In the genomic region with DNA sequence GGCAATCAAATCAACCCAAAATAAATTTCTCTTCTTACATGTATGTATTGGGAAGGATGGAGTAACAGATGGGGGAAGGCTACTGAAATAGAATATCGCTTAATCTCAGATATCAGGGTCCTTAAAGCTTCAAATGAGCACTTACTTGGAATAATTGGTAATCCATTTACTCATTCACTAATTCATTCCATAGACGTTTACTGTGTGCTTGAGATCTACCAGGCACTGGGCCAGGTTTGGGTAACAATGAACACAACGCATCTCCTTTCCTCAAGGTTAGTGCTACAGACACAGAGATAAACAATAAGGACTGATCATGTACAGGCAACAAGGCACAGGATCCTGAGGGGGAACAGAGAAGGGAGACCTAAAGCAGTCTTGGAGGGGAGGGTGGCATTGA, we compare ENCODE assay signal across 27 cellular contexts.
"Had no signal": no experiment of that assay in that cellular context is flagged by ENCODE, and none has a peak within 500 bp of the region (broad histone marks: within the 10 kb centered on the region; RNA-seq: fewer than 3 reads in every experiment).

No MANE protein-coding gene starts in this region.

- H3K36me3 Mint-ChIP-seq: activated naive CD4-positive, alpha-beta T cell treated with anti-CD3 and anti-CD28 coated beads, Interleukin-2, amount 50 U/mL, for 24 hours; activated naive CD8-positive, alpha-beta T cell treated with anti-CD3 and anti-CD28 coated beads, Interleukin-2, amount 10 ng/mL, durations not matched to agents 7 days and 5 days had no signal

- H3K4me3 ChIP-seq: ascending aorta, MG63 had no signal

- DNase-seq: activated CD4-positive, alpha-beta T cell treated with anti-CD3 and anti-CD28 coated beads for 1 hour; activated CD4-positive, alpha-beta T cell treated with anti-CD3 and anti-CD28 coated beads for 48 hours; activated CD4-positive, alpha-beta T cell treated with anti-CD3 and anti-CD28 coated beads, Interleukin-2, amount 50 U/mL, for 4 hours; activated CD4-positive, CD25-positive, alpha-beta regulatory T cell; activated CD8-positive, alpha-beta T cell treated with anti-CD3 and anti-CD28 coated beads for 36 hours; activated gamma-delta T cell; activated naive CD4-positive, alpha-beta T cell treated with Interleukin-2 at 50 U/mL for 16 hours; activated naive CD8-positive, alpha-beta T cell treated with anti-CD3 and anti-CD28 coated beads, Interleukin-2, amount 10 ng/mL, durations not matched to agents 7 days and 5 days; activated T-cell treated with anti-CD3 and anti-CD28 coated beads, Interleukin-2, amount 50 U/mL, for 24 hours; amygdala; MG63; NCI-H1092; NCI-H1436 treated with DMSO at 0.1 percent for 48 hours; NCI-H1694 treated with DMSO at 0.1 percent for 48 hours; NCI-H2029; NCI-H345; NCI-H524 treated with DMSO at 0.1 percent for 48 hours; NCI-H748 treated with DMSO at 0.1 percent for 48 hours; NK-92 treated with Interleukin-12 subunit alpha and Interleukin-12 subunit beta, amount 100 ng/mL, for 24 hours; PC-3; Right ventricle myocardium superior; SW 1271; T1000; WERI-Rb-1 had no signal

- H3K4me1 ChIP-seq: ascending aorta had no signal

- H3K27ac ChIP-seq: ascending aorta, WERI-Rb-1 had no signal

- H3K27ac Mint-ChIP-seq: activated CD8-positive, alpha-beta T cell treated with anti-CD3 and anti-CD28 coated beads for 36 hours; activated naive CD4-positive, alpha-beta T cell treated with anti-CD3 and anti-CD28 coated beads, Interleukin-2, amount 50 U/mL, for 24 hours; activated naive CD8-positive, alpha-beta T cell treated with anti-CD3 and anti-CD28 coated beads, Interleukin-2, amount 10 ng/mL, durations not matched to agents 7 days and 5 days; activated T-cell treated with anti-CD3 and anti-CD28 coated beads, Interleukin-2, amount 50 U/mL, for 24 hours; activated T-helper 2 cell treated with anti-CD3 and anti-CD28 coated beads, Interferon-gamma antibody, Interleukin-2, Interleukin-4, amounts not matched to agents 10 μg/mL and 5 μg/mL and 100 μg/mL, durations not matched to agents 14 hours and 24 hours and 36 hours had no signal

- ATAC-seq: activated CD8-positive, alpha-beta T cell treated with anti-CD3 and anti-CD28 coated beads for 36 hours; PC-3 had no signal

- H3K36me3 ChIP-seq: ascending aorta, MG63, WERI-Rb-1 had no signal

- H3K4me3 Mint-ChIP-seq: activated CD8-positive, alpha-beta T cell treated with anti-CD3 and anti-CD28 coated beads for 36 hours; activated naive CD4-positive, alpha-beta T cell treated with anti-CD3 and anti-CD28 coated beads, Interleukin-2, amount 50 U/mL, for 24 hours; activated naive CD8-positive, alpha-beta T cell treated with anti-CD3 and anti-CD28 coated beads, Interleukin-2, amount 10 ng/mL, durations not matched to agents 7 days and 5 days; activated T-cell treated with anti-CD3 and anti-CD28 coated beads, Interleukin-2, amount 50 U/mL, for 24 hours had no signal

- H3K4me1 Mint-ChIP-seq: activated naive CD4-positive, alpha-beta T cell treated with anti-CD3 and anti-CD28 coated beads, Interleukin-2, amount 50 U/mL, for 24 hours had no signal

- H3K27me3 ChIP-seq: ascending aorta, MG63 had no signal

- H3K9me3 Mint-ChIP-seq: activated CD8-positive, alpha-beta T cell treated with anti-CD3 and anti-CD28 coated beads for 36 hours; activated naive CD4-positive, alpha-beta T cell treated with anti-CD3 and anti-CD28 coated beads, Interleukin-2, amount 50 U/mL, for 24 hours; activated T-cell treated with anti-CD3 and anti-CD28 coated beads, Interleukin-2, amount 50 U/mL, for 24 hours; activated T-helper 2 cell treated with anti-CD3 and anti-CD28 coated beads, Interferon-gamma antibody, Interleukin-2, Interleukin-4, amounts not matched to agents 10 μg/mL and 5 μg/mL and 100 μg/mL, durations not matched to agents 14 hours and 24 hours and 36 hours had no signal

- H3K9me3 ChIP-seq: ascending aorta had no signal
